Comparison of ENCODE assay signal across 30 cellular contexts in genomic region chr3:82739390-82739789, GRCh38.
"Had no signal": no experiment of that assay in that cellular context is flagged by ENCODE, and none has a peak within 500 bp of the region (broad histone marks: within the 10 kb centered on the region; RNA-seq: fewer than 3 reads in every experiment).

No MANE protein-coding gene starts in this region.

- H2AFZ ChIP-seq: parathyroid adenoma had no signal

- H3K9me3 ChIP-seq: ovary, psoas muscle, right lobe of liver, sigmoid colon, stomach, thoracic aorta, thyroid gland, tibial nerve, upper lobe of left lung, vagina had no signal

- H3K9ac ChIP-seq: parathyroid adenoma had no signal

- H3K27me3 ChIP-seq: neutrophil, ovary, right lobe of liver, sigmoid colon, stomach, thyroid gland, tibial nerve, upper lobe of left lung, vagina had no signal

- H3K4me1 Mint-ChIP-seq: nephron progenitor cell; stimulated activated effector memory CD8-positive, alpha-beta T cell treated with anti-CD3 and anti-CD28 coated beads, Interleukin-12 subunit alpha, Interleukin-12 subunit beta, amount 100 ng/mL, for 72 hours had no signal

- H3K79me2 ChIP-seq: parathyroid adenoma had no signal

- H3K27me3 Mint-ChIP-seq: natural killer cell treated with Interleukin-12 subunit alpha and Interleukin-12 subunit beta and Interleukin-15 and Interleukin-18, amount 100 ng/mL, for 72 hours; progenitor cell of endocrine pancreas; stimulated activated naive B cell treated with anti-CD40 and anti-IgM and Interleukin-4, amounts not matched to agents 10 μg/mL and 1 μg/mL and 100 μg/mL, for 72 hours; stimulated activated naive CD8-positive, alpha-beta T cell treated with anti-CD3 and anti-CD28 coated beads, Interleukin-15, Interleukin-2, amounts not matched to agents 100 ng/mL and 50 ng/mL, for 24 hours had no signal

- H3K36me3 ChIP-seq: neutrophil, ovary, right lobe of liver, sigmoid colon, stomach, thoracic aorta, thyroid gland, tibial nerve, upper lobe of left lung, vagina had no signal

- FAIRE-seq: small intestine, urothelium cell line had no signal

- H3K4me3 Mint-ChIP-seq: natural killer cell treated with Interleukin-12 subunit alpha and Interleukin-12 subunit beta and Interleukin-15 and Interleukin-18, amount 100 ng/mL, for 72 hours; nephron progenitor cell; neural crest cell; stimulated activated effector memory CD8-positive, alpha-beta T cell treated with anti-CD3 and anti-CD28 coated beads, Interleukin-12 subunit alpha, Interleukin-12 subunit beta, amount 100 ng/mL, for 72 hours; stimulated activated naive B cell treated with anti-CD40 and anti-IgM and Interleukin-4, amounts not matched to agents 10 μg/mL and 1 μg/mL and 100 μg/mL, for 72 hours; stimulated activated naive CD8-positive, alpha-beta T cell treated with anti-CD3 and anti-CD28 coated beads, Interleukin-15, Interleukin-2, amounts not matched to agents 100 ng/mL and 50 ng/mL, for 24 hours had no signal

- H3K4me1 ChIP-seq: parathyroid adenoma, psoas muscle, right lobe of liver, sigmoid colon, stomach, tibial nerve, upper lobe of left lung, vagina had no signal

- H3K36me3 Mint-ChIP-seq: natural killer cell treated with Interleukin-12 subunit alpha and Interleukin-12 subunit beta and Interleukin-15 and Interleukin-18, amount 100 ng/mL, for 72 hours; stimulated activated effector memory CD8-positive, alpha-beta T cell treated with anti-CD3 and anti-CD28 coated beads, Interleukin-12 subunit alpha, Interleukin-12 subunit beta, amount 100 ng/mL, for 72 hours; stimulated activated naive B cell treated with anti-CD40 and anti-IgM and Interleukin-4, amounts not matched to agents 10 μg/mL and 1 μg/mL and 100 μg/mL, for 72 hours had no signal

- H3K9me3 Mint-ChIP-seq: nephron progenitor cell; neural crest cell; stimulated activated naive CD8-positive, alpha-beta T cell treated with anti-CD3 and anti-CD28 coated beads, Interleukin-15, Interleukin-2, amounts not matched to agents 100 ng/mL and 50 ng/mL, for 24 hours had no signal

- H3K27ac ChIP-seq: neutrophil, ovary, parathyroid adenoma, psoas muscle, right lobe of liver, sigmoid colon, stomach, thoracic aorta, thyroid gland, tibial nerve, upper lobe of left lung, vagina had no signal

- DNase-seq: nephron progenitor cell; nucleus accumbens; ovary; posterior cingulate gyrus; psoas muscle; right cardiac atrium; right lobe of liver; sigmoid colon; small intestine; stimulated activated CD4-positive, alpha-beta T cell treated with anti-CD3 and anti-CD28 coated beads, Interleukin-15, amount 100 ng/mL, for 24 hours; stimulated activated CD4-positive, alpha-beta T cell treated with anti-CD3 and anti-CD28 coated beads, Interleukin-2, amount 100 ng/mL, for 24 hours; stimulated activated CD4-positive, alpha-beta T cell treated with anti-CD3 and anti-CD28 coated beads, Interleukin-2, amount 100 ng/mL, for 48 hours; stimulated activated CD4-positive, alpha-beta T cell treated with anti-CD3 and anti-CD28 coated beads, Interleukin-4, amount 100 ng/mL, for 24 hours; stimulated activated naive B cell treated with anti-CD40 and anti-IgM and Interleukin-4, amounts not matched to agents 10 μg/mL and 1 μg/mL and 100 μg/mL, for 72 hours; stimulated activated naive CD4-positive, alpha-beta T cell treated with Interleukin-2 at 50 U/mL for 16 hours; stomach; thyroid gland; trophoblast cell; upper lobe of left lung had no signal

- H3K27ac Mint-ChIP-seq: natural killer cell treated with Interleukin-12 subunit alpha and Interleukin-12 subunit beta and Interleukin-15 and Interleukin-18, amount 100 ng/mL, for 72 hours; nephron progenitor cell; progenitor cell of endocrine pancreas; stimulated activated effector memory CD8-positive, alpha-beta T cell treated with anti-CD3 and anti-CD28 coated beads, Interleukin-12 subunit alpha, Interleukin-12 subunit beta, amount 100 ng/mL, for 72 hours; stimulated activated naive B cell treated with anti-CD40 and anti-IgM and Interleukin-4, amounts not matched to agents 10 μg/mL and 1 μg/mL and 100 μg/mL, for 72 hours; stimulated activated naive CD8-positive, alpha-beta T cell treated with anti-CD3 and anti-CD28 coated beads, Interleukin-15, Interleukin-2, amounts not matched to agents 100 ng/mL and 50 ng/mL, for 24 hours had no signal

- H3K4me3 ChIP-seq: ovary, psoas muscle, right lobe of liver, sigmoid colon, stomach, thoracic aorta, thyroid gland, tibial nerve, upper lobe of left lung, vagina had no signal
